Comparison of ENCODE assay signal across 28 cellular contexts in the genomic region with DNA sequence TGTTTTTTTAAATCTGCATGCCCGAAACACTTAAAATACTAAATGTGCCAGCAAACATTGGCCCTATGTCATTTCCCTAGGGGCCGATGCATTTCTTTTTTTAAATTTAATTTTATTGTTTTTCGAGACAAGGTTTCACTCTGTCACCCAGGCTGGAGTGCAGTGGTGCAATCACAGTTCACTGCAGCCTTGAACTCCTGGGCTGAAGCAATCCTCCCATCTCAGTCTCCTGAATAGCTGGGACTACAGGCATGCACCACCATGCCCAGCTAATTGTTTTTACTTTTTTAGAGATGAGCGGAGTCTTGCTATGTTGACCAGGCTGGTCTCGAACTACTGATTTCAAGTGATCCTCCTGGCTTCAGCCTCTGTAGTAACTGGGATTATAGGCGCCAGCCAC. TPM values are rescaled to one million over a fixed set of nuclear protein-coding genes. Genes with fewer than 3 reads are reported as not detected.
"Had no signal": no experiment of that assay in that cellular context is flagged by ENCODE, and none has a peak within 500 bp of the region (broad histone marks: within the 10 kb centered on the region; RNA-seq: fewer than 3 reads in every experiment).

No MANE protein-coding gene starts in this region.

- H3K27ac ChIP-seq: neural progenitor cell, ovary, parathyroid adenoma, psoas muscle, sigmoid colon, suprapubic skin, testis, tibial nerve, upper lobe of left lung, vagina had no signal

- H3K9ac ChIP-seq: neural progenitor cell, parathyroid adenoma had no signal

- ATAC-seq: naive thymus-derived CD4-positive, alpha-beta T cell; natural killer cell; psoas muscle; right cardiac atrium; stimulated activated memory B cell treated with anti-CD40 and anti-IgM and Interleukin-4, amounts not matched to agents 10 μg/mL and 1 μg/mL and 100 μg/mL, for 72 hours; stimulated activated naive CD8-positive, alpha-beta T cell treated with anti-CD3 and anti-CD28 coated beads, Interleukin-15, amount 100 ng/mL, for 72 hours; stimulated activated naive CD8-positive, alpha-beta T cell treated with anti-CD3 and anti-CD28 coated beads, Interleukin-15, Interleukin-2, amounts not matched to agents 100 U/mL and 50 U/mL, for 24 hours had no signal

- H3K4me1 ChIP-seq: testis had no signal

- H3K4me3 ChIP-seq: neural progenitor cell, ovary, psoas muscle, right lobe of liver, sigmoid colon, suprapubic skin, testis, tibial nerve, upper lobe of left lung, vagina had no signal

- H3K27me3 ChIP-seq: ovary, right lobe of liver, sigmoid colon, suprapubic skin, testis, tibial nerve, upper lobe of left lung, vagina had no signal

- H3K36me3 ChIP-seq: neural progenitor cell, ovary had no signal

- H3K9me3 ChIP-seq: ovary, psoas muscle, right lobe of liver, sigmoid colon, suprapubic skin, testis, tibial nerve, upper lobe of left lung, vagina had no signal

- DNase-seq: naive thymus-derived CD4-positive, alpha-beta T cell; natural killer cell; occipital lobe; ovary; posterior cingulate gyrus; psoas muscle; right cardiac atrium; right lobe of liver; sigmoid colon; small intestine; stimulated activated CD4-positive, alpha-beta T cell treated with anti-CD3 and anti-CD28 coated beads, Interleukin-15, amount 100 ng/mL, for 24 hours; stimulated activated CD4-positive, alpha-beta T cell treated with anti-CD3 and anti-CD28 coated beads, Interleukin-2, amount 100 ng/mL, for 24 hours; stimulated activated CD4-positive, alpha-beta T cell treated with anti-CD3 and anti-CD28 coated beads, Interleukin-2, amount 100 ng/mL, for 48 hours; stimulated activated CD4-positive, alpha-beta T cell treated with anti-CD3 and anti-CD28 coated beads, Interleukin-4, amount 100 ng/mL, for 24 hours; stimulated activated naive CD4-positive, alpha-beta T cell; stimulated activated naive CD8-positive, alpha-beta T cell treated with anti-CD3 and anti-CD28 coated beads, Interleukin-15, amount 100 ng/mL, for 72 hours; stimulated activated naive CD8-positive, alpha-beta T cell treated with anti-CD3 and anti-CD28 coated beads, Interleukin-15, Interleukin-2, amounts not matched to agents 100 U/mL and 50 U/mL, for 24 hours; substantia nigra; testis; trophoblast cell; upper lobe of left lung had no signal

RNA-seq across cellular contexts. Expression of gene PARP9, which starts 5.5 kb away (rescaled TPM):
- polyA plus RNA-seq: neural cell had no signal

RNA-seq across cellular contexts. Expression of gene DTX3L, which starts 5.5 kb away (rescaled TPM):
- polyA plus RNA-seq: neural cell had no signal

RNA-seq across cellular contexts. Expression of gene PARP15, which starts 18.8 kb away (rescaled TPM):
- total RNA-seq: occipital lobe had no signal
- polyA plus RNA-seq: neural cell had no signal
